8 cellular contexts compared by ENCODE assay signal in the genomic region with DNA sequence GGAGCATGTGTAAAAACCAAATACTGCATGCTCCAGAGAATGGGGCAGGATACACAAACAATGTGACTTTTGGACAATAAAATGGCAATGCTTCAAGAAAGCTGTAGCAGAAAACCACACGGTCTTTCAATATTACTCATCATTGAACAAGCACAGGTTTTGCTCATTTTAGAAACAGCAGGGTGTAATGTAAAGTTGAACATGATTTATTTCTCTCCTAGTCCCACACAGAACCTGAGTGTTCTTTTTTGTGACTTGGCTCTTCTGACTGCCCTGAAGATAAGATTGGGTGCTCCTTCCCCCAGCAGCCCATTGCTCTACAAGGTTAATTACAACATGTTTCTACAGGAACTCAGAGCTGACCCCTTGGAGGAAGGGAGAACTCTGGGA.
DNase-seq lines count a peak whose midpoint lies in the region; ATAC-seq and FAIRE-seq lines count a peak whose summit lies in the region.
"Not testable (repeated sequence)": the region's sequence is repeated elsewhere in the genome, so short reads cannot be mapped to it uniquely, and the experiment has no call there.

No MANE protein-coding gene starts in this region.

- DNase-seq in GM18507 (ENCODE audit: extremely low spot score, insufficient read length, low read depth); T-helper 2 cell treated with Interferon-gamma antibody and Interleukin-4, amounts not matched to agents 5 μg/mL and 100 μg/mL, for 36 hours (ENCODE audit: low spot score); activated naive CD8-positive, alpha-beta T cell treated with anti-CD3 and anti-CD28 coated beads, Interleukin-2, amount 50 U/mL, for 24 hours; stimulated activated naive B cell treated with anti-CD40 and anti-IgM and Interleukin-4, amounts not matched to agents 10 μg/mL and 1 μg/mL and 100 μg/mL, for 72 hours: not testable (repeated sequence)

- peak overlapping the region; percentile 67 for H3K4me3 Mint-ChIP-seq in T-helper 2 cell treated with Interferon-gamma antibody and Interleukin-4, amounts not matched to agents 5 μg/mL and 100 μg/mL, for 36 hours
- H3K4me3 Mint-ChIP-seq in activated naive CD8-positive, alpha-beta T cell treated with anti-CD3 and anti-CD28 coated beads, Interleukin-2, amount 50 U/mL, for 24 hours = peak overlapping the region; percentile 24
- H3K4me3 Mint-ChIP-seq in stimulated activated naive B cell treated with anti-CD40 and anti-IgM and Interleukin-4, amounts not matched to agents 10 μg/mL and 1 μg/mL and 100 μg/mL, for 72 hours = peak overlapping the region; percentile 23 to 57

- ATAC-seq in GM19395 (IDR thresholded peaks at IDR 0.05; ENCODE audit: unreplicated experiment) (peak; percentile 82), GM21786 (IDR thresholded peaks at IDR 0.05; ENCODE audit: unreplicated experiment) (peak; percentile 64), HG03025 (IDR thresholded peaks at IDR 0.05; ENCODE audit: low FRiP score, unreplicated experiment) (peak; percentile 69), HG03460 (IDR thresholded peaks at IDR 0.05; ENCODE audit: unreplicated experiment) (peak; percentile 84)
- ATAC-seq in activated naive CD8-positive, alpha-beta T cell treated with anti-CD3 and anti-CD28 coated beads, Interleukin-2, amount 50 U/mL, for 24 hours = peak; percentile 74
- peak; percentile 73 to 83 for ATAC-seq in stimulated activated naive B cell treated with anti-CD40 and anti-IgM and Interleukin-4, amounts not matched to agents 10 μg/mL and 1 μg/mL and 100 μg/mL, for 72 hours (replicated peaks)

- H3K9me3 Mint-ChIP-seq in T-helper 2 cell treated with Interferon-gamma antibody and Interleukin-4, amounts not matched to agents 5 μg/mL and 100 μg/mL, for 36 hours; activated naive CD8-positive, alpha-beta T cell treated with anti-CD3 and anti-CD28 coated beads, Interleukin-2, amount 50 U/mL, for 24 hours; stimulated activated naive B cell treated with anti-CD40 and anti-IgM and Interleukin-4, amounts not matched to agents 10 μg/mL and 1 μg/mL and 100 μg/mL, for 72 hours: not testable (repeated sequence)

- peak; percentile 98 for FAIRE-seq in GM18507 (lab: Jason Lieb, UNC)

- H3K27me3 Mint-ChIP-seq in T-helper 2 cell treated with Interferon-gamma antibody and Interleukin-4, amounts not matched to agents 5 μg/mL and 100 μg/mL, for 36 hours (ENCODE audit: low read depth); activated naive CD8-positive, alpha-beta T cell treated with anti-CD3 and anti-CD28 coated beads, Interleukin-2, amount 50 U/mL, for 24 hours; stimulated activated naive B cell treated with anti-CD40 and anti-IgM and Interleukin-4, amounts not matched to agents 10 μg/mL and 1 μg/mL and 100 μg/mL, for 72 hours: not testable (repeated sequence)

- H3K36me3 Mint-ChIP-seq in T-helper 2 cell treated with Interferon-gamma antibody and Interleukin-4, amounts not matched to agents 5 μg/mL and 100 μg/mL, for 36 hours (ENCODE audit: low read depth); activated naive CD8-positive, alpha-beta T cell treated with anti-CD3 and anti-CD28 coated beads, Interleukin-2, amount 50 U/mL, for 24 hours (ENCODE audit: low read depth); stimulated activated naive B cell treated with anti-CD40 and anti-IgM and Interleukin-4, amounts not matched to agents 10 μg/mL and 1 μg/mL and 100 μg/mL, for 72 hours: not testable (repeated sequence)

- peaks cover 13% of the 10 kb centered on the region for H3K4me1 Mint-ChIP-seq in T-helper 2 cell treated with Interferon-gamma antibody and Interleukin-4, amounts not matched to agents 5 μg/mL and 100 μg/mL, for 36 hours (ENCODE audit: low read depth)
- H3K4me1 Mint-ChIP-seq in activated naive CD8-positive, alpha-beta T cell treated with anti-CD3 and anti-CD28 coated beads, Interleukin-2, amount 50 U/mL, for 24 hours = peaks cover 23% of the 10 kb centered on the region
- not testable (repeated sequence) for H3K4me1 Mint-ChIP-seq in stimulated activated naive B cell treated with anti-CD40 and anti-IgM and Interleukin-4, amounts not matched to agents 10 μg/mL and 1 μg/mL and 100 μg/mL, for 72 hours

- peak overlapping the region; percentile 78 for H3K27ac Mint-ChIP-seq in T-helper 2 cell treated with Interferon-gamma antibody and Interleukin-4, amounts not matched to agents 5 μg/mL and 100 μg/mL, for 36 hours
- H3K27ac Mint-ChIP-seq in activated naive CD8-positive, alpha-beta T cell treated with anti-CD3 and anti-CD28 coated beads, Interleukin-2, amount 50 U/mL, for 24 hours = peak overlapping the region; percentile 73
- H3K27ac Mint-ChIP-seq in stimulated activated naive B cell treated with anti-CD40 and anti-IgM and Interleukin-4, amounts not matched to agents 10 μg/mL and 1 μg/mL and 100 μg/mL, for 72 hours = peak overlapping the region; percentile 81
